In genomic region chr19:47186337-47187022, GRCh38 we compare ENCODE assay signal across 8 cellular contexts. TPM values are rescaled to one million over a fixed set of nuclear protein-coding genes. Genes with fewer than 3 reads are reported as not detected.
DNase-seq lines count a peak whose midpoint lies in the region; ATAC-seq and TF ChIP-seq lines count a peak whose summit lies in the region.

No MANE protein-coding gene starts in this region.

- no peak overlapping the region for H3K4me3 Mint-ChIP-seq in glutamatergic neuron (ENCODE audit: unreplicated experiment)

- no peaks in the 10 kb centered on the region for H3K9me3 Mint-ChIP-seq in glutamatergic neuron (ENCODE audit: unreplicated experiment)

- no peak for TF ChIP-seq CTCF in glutamatergic neuron (IDR thresholded peaks at IDR 0.05; ENCODE audit: partially characterized antibody, unreplicated experiment)

- ATAC-seq in GM18499 (IDR thresholded peaks at IDR 0.05; ENCODE audit: insufficient read depth, unreplicated experiment) (peak; percentile 63), HG02798 (IDR thresholded peaks at IDR 0.05; ENCODE audit: poor library complexity, unreplicated experiment) (peak; percentile 89)

- DNase-seq in activated CD4-positive, alpha-beta T cell treated with anti-CD3 and anti-CD28 coated beads for 4 hours = peak; percentile 81 to 87
- DNase-seq in glutamatergic neuron (no peak), LoVo (ENCODE audit: low spot score) (no peak), globus pallidus (ENCODE audit: low spot score) (no peak), Ammon's horn (ENCODE audit: low spot score) (no peak)
- peak; percentile 61 to 88 (median 73) for DNase-seq in stimulated activated naive CD4-positive, alpha-beta T cell (lab: John Stamatoyannopoulos, UW)

- no peaks in the 10 kb centered on the region for H3K36me3 Mint-ChIP-seq in glutamatergic neuron (ENCODE audit: unreplicated experiment)

- peaks cover 20% of the 10 kb centered on the region for H3K4me1 Mint-ChIP-seq in glutamatergic neuron (ENCODE audit: low read depth, unreplicated experiment)

- peak overlapping the region; percentile 19 for H3K27ac Mint-ChIP-seq in glutamatergic neuron (ENCODE audit: unreplicated experiment)

- no peaks in the 10 kb centered on the region for H3K27me3 Mint-ChIP-seq in glutamatergic neuron (ENCODE audit: unreplicated experiment)

RNA-seq across cellular contexts. Expression of gene BBC3, which starts 44.5 kb away (rescaled TPM):
- total RNA-seq in glutamatergic neuron (ENCODE audit: unreplicated experiment) = 37.0 TPM

RNA-seq across cellular contexts. Expression of gene SAE1, which starts 55.8 kb away (rescaled TPM):
- total RNA-seq in glutamatergic neuron (ENCODE audit: unreplicated experiment) = 79.9 TPM

Comparison
In these comparisons a context has a peak if more than half of its experiments do, and no peak if none do; other contexts are left out.
1. DNase-seq: peak in activated CD4-positive, alpha-beta T cell treated with anti-CD3 and anti-CD28 coated beads for 4 hours (2 of 2) and stimulated activated naive CD4-positive, alpha-beta T cell (6 of 6); none in glutamatergic neuron (single experiment), LoVo (single experiment), globus pallidus (single experiment) and Ammon's horn (single experiment).